In genomic region chr6:162509821-162510220, GRCh38 we compare ENCODE assay signal across 16 cellular contexts.
DNase-seq lines count a peak whose midpoint lies in the region; ATAC-seq and TF ChIP-seq lines count a peak whose summit lies in the region.
"Had no signal": no experiment of that assay in that cellular context is flagged by ENCODE, and none has a peak within 500 bp of the region (broad histone marks: within the 10 kb centered on the region; RNA-seq: fewer than 3 reads in every experiment).

No MANE protein-coding gene starts in this region.

- H3K4me1 ChIP-seq in endodermal cell (ENCODE audit: control insufficient read depth, insufficient read depth, low read length): no peaks in the 10 kb centered on the region
- H3K4me1 ChIP-seq: Peyer's patch had no signal

- no peak overlapping the region for H3K4me3 Mint-ChIP-seq in endodermal cell
- no peak overlapping the region for H3K4me3 Mint-ChIP-seq in activated CD8-positive, alpha-beta T cell treated with anti-CD3 and anti-CD28 coated beads for 36 hours
- H3K4me3 Mint-ChIP-seq: CD14-positive monocyte, HFFc6 had no signal

- H3K27ac ChIP-seq in endodermal cell (ENCODE audit: low read depth, low read length): no peak overlapping the region
- H3K27ac ChIP-seq: Peyer's patch had no signal

- intact Hi-C loops in activated CD8-positive, alpha-beta T cell treated with anti-CD3 and anti-CD28 coated beads for 36 hours (cut with micrococcal nuclease): no loop called here

- no peak overlapping the region for H3K4me3 ChIP-seq in endodermal cell (ENCODE audit: low read length)
- H3K4me3 ChIP-seq: Peyer's patch had no signal

- peaks cover 4% of the 10 kb centered on the region for H3K9me3 Mint-ChIP-seq in endodermal cell
- H3K9me3 Mint-ChIP-seq in activated CD8-positive, alpha-beta T cell treated with anti-CD3 and anti-CD28 coated beads for 36 hours: no peaks in the 10 kb centered on the region

- CTCF ChIA-PET in activated CD8-positive, alpha-beta T cell treated with anti-CD3 and anti-CD28 coated beads for 36 hours (lab: Charles Lee): no interaction called here

- H3K36me3 Mint-ChIP-seq in endodermal cell (ENCODE audit: low read depth): no peaks in the 10 kb centered on the region
- no peaks in the 10 kb centered on the region for H3K36me3 Mint-ChIP-seq in activated CD8-positive, alpha-beta T cell treated with anti-CD3 and anti-CD28 coated beads for 36 hours (ENCODE audit: low read depth)
- H3K36me3 Mint-ChIP-seq: CD14-positive monocyte had no signal

- WGBS in endodermal cell (ENCODE audit: insufficient coverage in 1 of 2, insufficient read length in 1 of 2), 2 experiments: 82 to 90% methylated on average over 7 of the region's 7 CpGs

- H3K4me1 Mint-ChIP-seq in endodermal cell: no peaks in the 10 kb centered on the region
- H3K4me1 Mint-ChIP-seq in activated CD8-positive, alpha-beta T cell treated with anti-CD3 and anti-CD28 coated beads for 36 hours (ENCODE audit: low read depth): no peaks in the 10 kb centered on the region
- H3K4me1 Mint-ChIP-seq: CD14-positive monocyte had no signal

- ATAC-seq in activated CD8-positive, alpha-beta T cell treated with anti-CD3 and anti-CD28 coated beads for 36 hours: no peak

- no peaks in the 10 kb centered on the region for H3K27me3 Mint-ChIP-seq in endodermal cell (ENCODE audit: insufficient read depth)
- no peaks in the 10 kb centered on the region for H3K27me3 Mint-ChIP-seq in activated CD8-positive, alpha-beta T cell treated with anti-CD3 and anti-CD28 coated beads for 36 hours

- no peak overlapping the region for H3K9ac ChIP-seq in endodermal cell (ENCODE audit: extremely low read depth, low read length, poor library complexity, severe bottlenecking)

- no peaks in the 10 kb centered on the region for H3K36me3 ChIP-seq in endodermal cell (ENCODE audit: control insufficient read depth, insufficient read depth, low read length)
- H3K36me3 ChIP-seq: Peyer's patch had no signal

- DNase-seq in NCI-H69 (lab: John Stamatoyannopoulos, UW) (peak; percentile 17), endodermal cell (no peak), left kidney (ENCODE audit: low read depth, low spot score) (peak; percentile 39), renal cortical epithelial cell (ENCODE audit: low read depth) (peak; percentile 25), NCI-H2029 (lab: John Stamatoyannopoulos, UW) (no peak)
- DNase-seq in activated CD8-positive, alpha-beta T cell treated with anti-CD3 and anti-CD28 coated beads for 36 hours: no peak
- no peak for DNase-seq in stimulated activated CD4-positive, alpha-beta T cell treated with anti-CD3 and anti-CD28 coated beads, Interleukin-1b, Interleukin-23, amount 100 ng/mL, for 48 hours
- DNase-seq: COR-L47, HFFc6, NCI-H1048, NCI-H1436 treated with DMSO at 0.1 percent for 48 hours, NCI-H2081, NCI-H524, Peyer's patch, SHP77 had no signal

- POLR2A ChIA-PET in activated CD8-positive, alpha-beta T cell treated with anti-CD3 and anti-CD28 coated beads for 36 hours (lab: Charles Lee): no interaction called here

- peaks cover 6% of the 10 kb centered on the region for H3K9me3 ChIP-seq in endodermal cell (ENCODE audit: control insufficient read depth, low read length)
- H3K9me3 ChIP-seq: Peyer's patch had no signal

- H3K27ac Mint-ChIP-seq in endodermal cell: peak overlapping the region; percentile 23
- no peak overlapping the region for H3K27ac Mint-ChIP-seq in activated CD8-positive, alpha-beta T cell treated with anti-CD3 and anti-CD28 coated beads for 36 hours
- H3K27ac Mint-ChIP-seq: CD14-positive monocyte, HFFc6 had no signal

- no peaks in the 10 kb centered on the region for H3K27me3 ChIP-seq in endodermal cell (ENCODE audit: control insufficient read depth, insufficient read depth, low read length, poor library complexity, severe bottlenecking)
- H3K27me3 ChIP-seq: Peyer's patch had no signal

- no peak for TF ChIP-seq CTCF in endodermal cell (conservative IDR thresholded peaks at IDR 0.05)
- no peak for TF ChIP-seq CTCF in activated CD8-positive, alpha-beta T cell treated with anti-CD3 and anti-CD28 coated beads for 36 hours (IDR thresholded peaks at IDR 0.05)

Comparison
In these comparisons a context has a peak if more than half of its experiments do, and no peak if none do; other contexts are left out.
1. DNase-seq: peak in NCI-H69 (single experiment), left kidney (single experiment) and renal cortical epithelial cell (single experiment); none in endodermal cell (single experiment), activated CD8-positive, alpha-beta T cell treated with anti-CD3 and anti-CD28 coated beads for 36 hours (single experiment), NCI-H2029 (single experiment) and stimulated activated CD4-positive, alpha-beta T cell treated with anti-CD3 and anti-CD28 coated beads, Interleukin-1b, Interleukin-23, amount 100 ng/mL, for 48 hours (single experiment).